ENCODE assay signal across 20 cellular contexts in genomic region chr5:180206993-180207392, GRCh38. TPM values are rescaled to one million over a fixed set of nuclear protein-coding genes. Genes with fewer than 3 reads are reported as not detected.
DNase-seq lines count a peak whose midpoint lies in the region; ATAC-seq and TF ChIP-seq lines count a peak whose summit lies in the region.
"Had no signal": no experiment of that assay in that cellular context is flagged by ENCODE, and none has a peak within 500 bp of the region (broad histone marks: within the 10 kb centered on the region; RNA-seq: fewer than 3 reads in every experiment).

No MANE protein-coding gene starts in this region.

- dilution Hi-C loops in IMR-90 (cut with HindIII; ENCODE audit: low sequenced_read_pairs, unreplicated experiment), result no loop called here

- H4K8ac ChIP-seq in IMR-90 (ENCODE audit: low read depth in 2 of 2, low read length in 2 of 2), result no peak overlapping the region

- H4K91ac ChIP-seq in IMR-90 (ENCODE audit: insufficient read depth, low read depth, low read length), result no peak overlapping the region

- ATAC-seq in IMR-90 (ENCODE audit: low read depth), result no peak
- ATAC-seq: HCT116 had no signal

- peaks cover 16% of the 10 kb centered on the region; the same call in 1 of the 2 replicates for H3K27me3 ChIP-seq in IMR-90 (ENCODE audit: control insufficient read depth, insufficient read depth, low read length)
- peaks cover 0 to 65% (median 10%) of the 10 kb centered on the region in 4 donors for H3K27me3 ChIP-seq in esophagus muscularis mucosa

- H3K36me3 Mint-ChIP-seq in activated CD4-positive, alpha-beta memory T cell treated with anti-CD3 and anti-CD28 coated beads for 36 hours, result no peaks in the 10 kb centered on the region
- H3K36me3 Mint-ChIP-seq in activated CD4-positive, alpha-beta memory T cell treated with anti-CD3 and anti-CD28 coated beads, Interleukin-2, amount 10 ng/mL, durations not matched to agents 7 days and 5 days (ENCODE audit: low read depth), result peaks cover 3% of the 10 kb centered on the region
- no peaks in the 10 kb centered on the region for H3K36me3 Mint-ChIP-seq in neural crest cell (ENCODE audit: low read depth)
- H3K36me3 Mint-ChIP-seq: CD4-positive, CD25-positive, alpha-beta regulatory T cell had no signal

- peaks cover 47% of the 10 kb centered on the region for H3K27me3 Mint-ChIP-seq in activated CD4-positive, alpha-beta memory T cell treated with anti-CD3 and anti-CD28 coated beads for 36 hours
- peaks cover 22% of the 10 kb centered on the region for H3K27me3 Mint-ChIP-seq in activated CD4-positive, alpha-beta memory T cell treated with anti-CD3 and anti-CD28 coated beads, Interleukin-2, amount 10 ng/mL, durations not matched to agents 7 days and 5 days
- H3K27me3 Mint-ChIP-seq in neural crest cell (ENCODE audit: low read depth), result peaks cover 5% of the 10 kb centered on the region

- TF ChIP-seq CTCF in IMR-90 (conservative IDR thresholded peaks at IDR 0.05; ENCODE audit: low read depth, low read length), result no peak
- no peak for TF ChIP-seq CTCF in esophagus muscularis mucosa (IDR thresholded peaks at IDR 0.05)
- no peak for TF ChIP-seq CTCF in neural crest cell (conservative IDR thresholded peaks at IDR 0.05)

- H2BK20ac ChIP-seq in IMR-90 (ENCODE audit: low read depth, low read length), result no peak overlapping the region

- H3K56ac ChIP-seq in IMR-90 (ENCODE audit: extremely low read depth, insufficient read depth, low read length), result no peak overlapping the region

- DNase-seq in activated CD4-positive, alpha-beta memory T cell treated with anti-CD3 and anti-CD28 coated beads for 36 hours, result peak; percentile 14
- no peak for DNase-seq in activated CD4-positive, alpha-beta memory T cell treated with anti-CD3 and anti-CD28 coated beads, Interleukin-2, amount 10 ng/mL, durations not matched to agents 7 days and 5 days
- no peak for DNase-seq in IMR-90
- no peak for DNase-seq in esophagus muscularis mucosa (ENCODE audit: extremely low spot score)
- DNase-seq in neural crest cell (ENCODE audit: low read depth, low spot score), result no peak
- no peak for DNase-seq in stimulated activated CD4-positive, alpha-beta T cell treated with anti-CD3 and anti-CD28 coated beads, Interleukin-1b, Interleukin-23, amount 100 ng/mL, for 48 hours
- DNase-seq in activated naive CD4-positive, alpha-beta T cell (lab: John Stamatoyannopoulos, UW), result no peak
- no peak for DNase-seq in NAMALWA (ENCODE audit: low spot score)
- DNase-seq: BE2C; CD4-positive, CD25-positive, alpha-beta regulatory T cell; COR-L47; GDM1; NCI-H1417; NCI-H187; NCI-H2107; NCI-H226; NCI-H524 treated with DMSO at 0.1 percent for 48 hours; RPMI8226; SHP77 treated with DMSO at 0.1 percent for 48 hours had no signal

- H3K9me1 ChIP-seq in IMR-90 (ENCODE audit: insufficient read depth, low read length), result no peaks in the 10 kb centered on the region

- intact Hi-C loops in activated CD4-positive, alpha-beta memory T cell treated with anti-CD3 and anti-CD28 coated beads for 36 hours (cut with micrococcal nuclease), result loop anchor here (10.0 kb wide), 1 partner anchor 88 kb away; the partner anchor contains the start of gene MAPK9
- intact Hi-C loops in IMR-90 (cut with micrococcal nuclease), result loop anchor here (10.0 kb wide), 1 partner anchor 398 kb away; no protein-coding TSS in a partner anchor
- intact Hi-C loops in esophagus muscularis mucosa (cut with DNase I), result loop anchor here (5.0 kb wide), 1 partner anchor 80 kb away; no protein-coding TSS in a partner anchor

- H3K4me1 Mint-ChIP-seq in activated CD4-positive, alpha-beta memory T cell treated with anti-CD3 and anti-CD28 coated beads for 36 hours (ENCODE audit: low read depth), result peaks cover 5% of the 10 kb centered on the region
- H3K4me1 Mint-ChIP-seq in activated CD4-positive, alpha-beta memory T cell treated with anti-CD3 and anti-CD28 coated beads, Interleukin-2, amount 10 ng/mL, durations not matched to agents 7 days and 5 days, result peaks cover 15% of the 10 kb centered on the region
- peaks cover 6% of the 10 kb centered on the region for H3K4me1 Mint-ChIP-seq in neural crest cell

- H3K4me3 ChIP-seq in IMR-90 (ENCODE audit: insufficient read depth, low read depth, low read length), result no peak overlapping the region
- peak overlapping the region in 3 of 4 donors; percentile 49 to 65 (median 50) for H3K4me3 ChIP-seq in esophagus muscularis mucosa

- no peak overlapping the region for H3K23ac ChIP-seq in IMR-90 (ENCODE audit: low read depth, low read length)

- 73% methylated on average over 2 of the region's 11 CpGs; no CpG with 5 or more reads in 1 of the 2 experiments for WGBS in IMR-90 (ENCODE audit: extremely low coverage in 2 of 2, insufficient read length in 1 of 2), 2 experiments
- WGBS in esophagus muscularis mucosa, result 84% methylated on average over 11 of the region's 11 CpGs

- no peak for TF ChIP-seq EP300 in esophagus muscularis mucosa (IDR thresholded peaks at IDR 0.05)

- H3K9me3 Mint-ChIP-seq in activated CD4-positive, alpha-beta memory T cell treated with anti-CD3 and anti-CD28 coated beads for 36 hours, result no peaks in the 10 kb centered on the region
- H3K9me3 Mint-ChIP-seq in activated CD4-positive, alpha-beta memory T cell treated with anti-CD3 and anti-CD28 coated beads, Interleukin-2, amount 10 ng/mL, durations not matched to agents 7 days and 5 days, result no peaks in the 10 kb centered on the region
- no peaks in the 10 kb centered on the region for H3K9me3 Mint-ChIP-seq in neural crest cell

- H3K36me3 ChIP-seq in IMR-90 (ENCODE audit: control insufficient read depth, insufficient read depth, low read length) (no peaks in the 10 kb centered on the region), esophagus muscularis mucosa (no peaks in the 10 kb centered on the region)
- H3K36me3 ChIP-seq: BE2C had no signal

- no peak overlapping the region for H2BK5ac ChIP-seq in IMR-90 (ENCODE audit: low read depth, low read length, poor library complexity, severe bottlenecking)

- no peak overlapping the region for H3K9ac ChIP-seq in IMR-90 (ENCODE audit: low read depth, low read length)

- POLR2A ChIA-PET in activated CD4-positive, alpha-beta memory T cell treated with anti-CD3 and anti-CD28 coated beads for 36 hours (lab: Charles Lee), result no interaction called here
- POLR2A ChIA-PET in activated CD4-positive, alpha-beta memory T cell treated with anti-CD3 and anti-CD28 coated beads, Interleukin-2, amount 10 ng/mL, durations not matched to agents 7 days and 5 days (lab: Charles Lee), result no interaction called here
- POLR2A ChIA-PET in IMR-90 (lab: Charles Lee; ENCODE audit: unreplicated experiment), result no interaction called here

- no peak for TF ChIP-seq RAD21 in IMR-90 (IDR thresholded peaks at IDR 0.05; ENCODE audit: low read length)

- H3K4me2 ChIP-seq in IMR-90 (ENCODE audit: low read depth, low read length), result no peak overlapping the region

- no peak overlapping the region for H3K18ac ChIP-seq in IMR-90 (ENCODE audit: low read depth, low read length)

- no peaks in the 10 kb centered on the region for H3K79me1 ChIP-seq in IMR-90 (ENCODE audit: low read depth in 1 of 2, low read length in 2 of 2)

- H2AK9ac ChIP-seq in IMR-90 (replicated peaks; ENCODE audit: low read depth, low read length, poor library complexity), result no peak overlapping the region

- no peaks in the 10 kb centered on the region for H4K20me1 ChIP-seq in IMR-90 (ENCODE audit: insufficient read depth, low read length)

- peak overlapping the region; percentile 63 for H2AFZ ChIP-seq in IMR-90 (replicated peaks; ENCODE audit: low read length, poor library complexity)

- in situ Hi-C loops in IMR-90 (cut with MboI; ENCODE audit: low sequenced_read_pairs), result no loop called here

- peaks cover 1% of the 10 kb centered on the region; the same call in 1 of the 2 replicates for H3K4me1 ChIP-seq in IMR-90 (ENCODE audit: control insufficient read depth, insufficient read depth, low read length)
- H3K4me1 ChIP-seq in esophagus muscularis mucosa, result peaks cover 0 to 18% (median 13%) of the 10 kb centered on the region in 4 donors
- H3K4me1 ChIP-seq: BE2C had no signal

- no TSS peak for BruUV-seq in IMR-90 (replicated peaks; lab: Mats Ljungman, UMichigan)

- no peak overlapping the region for H3K4ac ChIP-seq in IMR-90 (ENCODE audit: low read depth, low read length)

- no peak overlapping the region for H2BK120ac ChIP-seq in IMR-90 (ENCODE audit: low read depth, low read length)

- H3K9me3 ChIP-seq in IMR-90 (ENCODE audit: control insufficient read depth, insufficient read depth, low read length) (no peaks in the 10 kb centered on the region), esophagus muscularis mucosa (no peaks in the 10 kb centered on the region)
- H3K9me3 ChIP-seq: BE2C had no signal

- no peak overlapping the region for H2AK5ac ChIP-seq in IMR-90 (ENCODE audit: low read depth, low read length)

- no peak overlapping the region for H3K27ac ChIP-seq in IMR-90 (ENCODE audit: insufficient read depth, low read length)
- H3K27ac ChIP-seq in esophagus muscularis mucosa (replicated peaks in 1 of 4), result peak overlapping the region in 2 of 4 donors; percentile 26 to 30

- H3K14ac ChIP-seq in IMR-90 (replicated peaks; ENCODE audit: low read depth, low read length), result no peak overlapping the region

- CTCF ChIA-PET in activated CD4-positive, alpha-beta memory T cell treated with anti-CD3 and anti-CD28 coated beads for 36 hours (lab: Charles Lee), result interaction anchor here (1.9 kb wide), 1 partner anchor 121 kb away, joined by 7 read pairs; no protein-coding TSS in a partner anchor
- CTCF ChIA-PET in activated CD4-positive, alpha-beta memory T cell treated with anti-CD3 and anti-CD28 coated beads, Interleukin-2, amount 10 ng/mL, durations not matched to agents 7 days and 5 days (lab: Charles Lee), result interaction anchor here (1.0 kb wide), 1 partner anchor 22 kb away, joined by 3 read pairs; no protein-coding TSS in a partner anchor
- CTCF ChIA-PET in IMR-90 (lab: Yijun Ruan, JAX), result interaction anchor here (1.4 kb wide), 1 partner anchor 122 kb away, joined by 3 read pairs; no protein-coding TSS in a partner anchor

- TF ChIP-seq POLR2A in IMR-90 (IDR thresholded peaks at IDR 0.05; ENCODE audit: low read depth, low read length) (no peak), esophagus muscularis mucosa (IDR thresholded peaks at IDR 0.05; ENCODE audit: low read depth) (no peak)

- no peak overlapping the region for H3K27ac Mint-ChIP-seq in activated CD4-positive, alpha-beta memory T cell treated with anti-CD3 and anti-CD28 coated beads for 36 hours
- no peak overlapping the region for H3K27ac Mint-ChIP-seq in activated CD4-positive, alpha-beta memory T cell treated with anti-CD3 and anti-CD28 coated beads, Interleukin-2, amount 10 ng/mL, durations not matched to agents 7 days and 5 days
- H3K27ac Mint-ChIP-seq in neural crest cell (ENCODE audit: unreplicated experiment), result no peak overlapping the region

- H2BK15ac ChIP-seq in IMR-90 (ENCODE audit: low read depth, low read length), result no peak overlapping the region

- no peak overlapping the region for H3K4me3 Mint-ChIP-seq in activated CD4-positive, alpha-beta memory T cell treated with anti-CD3 and anti-CD28 coated beads for 36 hours
- no peak overlapping the region for H3K4me3 Mint-ChIP-seq in activated CD4-positive, alpha-beta memory T cell treated with anti-CD3 and anti-CD28 coated beads, Interleukin-2, amount 10 ng/mL, durations not matched to agents 7 days and 5 days
- peak overlapping the region; percentile 47 for H3K4me3 Mint-ChIP-seq in neural crest cell

- no peak overlapping the region for H4K5ac ChIP-seq in IMR-90 (ENCODE audit: low read depth, low read length)

RNA-seq across cellular contexts. Expression of gene RASGEF1C, which starts 2.0 kb away (rescaled TPM):
- total RNA-seq in activated CD4-positive, alpha-beta memory T cell treated with anti-CD3 and anti-CD28 coated beads for 36 hours, result not detected
- not detected for total RNA-seq in activated CD4-positive, alpha-beta memory T cell treated with anti-CD3 and anti-CD28 coated beads, Interleukin-2, amount 10 ng/mL, durations not matched to agents 7 days and 5 days
- total RNA-seq in IMR-90 (2012; rRNA removed) (not detected in 2 replicates), esophagus muscularis mucosa (1 to 10 TPM; 1.2 to 3.1 (median 2.5) TPM), neural crest cell (1.7 and 2.0 TPM in 2 replicates)
- polyA plus RNA-seq in IMR-90 (2012; rRNA removed), result not detected in 2 replicates
- 0.41 TPM in 1 of 2 replicates, not detected in the other for polyA plus RNA-seq in IMR-90 (2012; cell fraction: cytosol; rRNA removed)
- polyA plus RNA-seq in IMR-90 (2012; cell fraction: nucleus; rRNA removed; ENCODE audit: low replicate concordance), result not detected in 2 replicates
- total RNA-seq: CD4-positive, CD25-positive, alpha-beta regulatory T cell had no signal
- polyA plus RNA-seq: CD4-positive, CD25-positive, alpha-beta regulatory T cell had no signal
